In genomic region chr13:95641961-95642621, GRCh38 we compare ENCODE assay signal across 8 cellular contexts. TPM values are rescaled to one million over a fixed set of nuclear protein-coding genes. Genes with fewer than 3 reads are reported as not detected.
DNase-seq lines count a peak whose midpoint lies in the region; ATAC-seq and TF ChIP-seq lines count a peak whose summit lies in the region.

No MANE protein-coding gene starts in this region.

- H3K4me1 Mint-ChIP-seq in activated naive CD8-positive, alpha-beta T cell treated with anti-CD3 and anti-CD28 coated beads for 36 hours: peaks cover 7% of the 10 kb centered on the region

- peak; percentile 57 to 78 for ATAC-seq in left cardiac atrium
- no peak for ATAC-seq in GM18867 (IDR thresholded peaks at IDR 0.05; ENCODE audit: unreplicated experiment)
- no peak for ATAC-seq in GM19452 (IDR thresholded peaks at IDR 0.05; ENCODE audit: unreplicated experiment)
- no peak for ATAC-seq in HG03460 (IDR thresholded peaks at IDR 0.05; ENCODE audit: unreplicated experiment)

- H3K4me3 Mint-ChIP-seq in activated naive CD8-positive, alpha-beta T cell treated with anti-CD3 and anti-CD28 coated beads for 36 hours: no peak overlapping the region

- intact Hi-C loops in left cardiac atrium (cut with DNase I): no loop called here

- H3K4me3 ChIP-seq in retinal pigment epithelial cell (ENCODE audit: low read length): peak overlapping the region; percentile 71

- peaks cover 51% of the 10 kb centered on the region for H3K27me3 Mint-ChIP-seq in activated naive CD8-positive, alpha-beta T cell treated with anti-CD3 and anti-CD28 coated beads for 36 hours

- DNase-seq in GM04504 (ENCODE audit: low read depth) (peak; percentile 10), left cardiac atrium (peak; percentile 48), retinal pigment epithelial cell (ENCODE audit: low read depth) (peak; percentile 15), NOMO-1 treated with DMSO at 0.1 percent for 48 hours (lab: John Stamatoyannopoulos, UW; ENCODE audit: unreplicated experiment) (no peak)
- DNase-seq in activated naive CD8-positive, alpha-beta T cell treated with anti-CD3 and anti-CD28 coated beads for 36 hours: peak; percentile 14

- H3K27ac Mint-ChIP-seq in activated naive CD8-positive, alpha-beta T cell treated with anti-CD3 and anti-CD28 coated beads for 36 hours: no peak overlapping the region

- no peak for TF ChIP-seq CTCF in retinal pigment epithelial cell (conservative IDR thresholded peaks at IDR 0.05; ENCODE audit: low read depth, low read length)

- H3K9me3 Mint-ChIP-seq in activated naive CD8-positive, alpha-beta T cell treated with anti-CD3 and anti-CD28 coated beads for 36 hours: no peaks in the 10 kb centered on the region

- H3K36me3 Mint-ChIP-seq in activated naive CD8-positive, alpha-beta T cell treated with anti-CD3 and anti-CD28 coated beads for 36 hours: no peaks in the 10 kb centered on the region

RNA-seq across cellular contexts. Expression of gene DZIP1, which starts 2.4 kb away (rescaled TPM):
- total RNA-seq in activated naive CD8-positive, alpha-beta T cell treated with anti-CD3 and anti-CD28 coated beads for 36 hours: 1 to 10 TPM in 1 of 2 experiments, under 1 TPM in 1; 0.36 to 1.1 TPM
- total RNA-seq in left cardiac atrium: 1 to 10 TPM; 5.4 to 7.6 TPM

RNA-seq across cellular contexts. Expression of gene DNAJC3, which starts 34.8 kb away (rescaled TPM):
- 10 to 100 TPM; 19.1 to 19.6 TPM for total RNA-seq in activated naive CD8-positive, alpha-beta T cell treated with anti-CD3 and anti-CD28 coated beads for 36 hours
- total RNA-seq in left cardiac atrium: 10 to 100 TPM; 37.2 to 45.7 TPM

Comparison
In these comparisons a context has a peak if more than half of its experiments do, and no peak if none do; other contexts are left out.
1. ATAC-seq: peak in left cardiac atrium (2 of 2); none in GM18867 (single experiment), GM19452 (single experiment) and HG03460 (single experiment).